ENCODE assay signal across 1 cellular context in the genomic region with DNA sequence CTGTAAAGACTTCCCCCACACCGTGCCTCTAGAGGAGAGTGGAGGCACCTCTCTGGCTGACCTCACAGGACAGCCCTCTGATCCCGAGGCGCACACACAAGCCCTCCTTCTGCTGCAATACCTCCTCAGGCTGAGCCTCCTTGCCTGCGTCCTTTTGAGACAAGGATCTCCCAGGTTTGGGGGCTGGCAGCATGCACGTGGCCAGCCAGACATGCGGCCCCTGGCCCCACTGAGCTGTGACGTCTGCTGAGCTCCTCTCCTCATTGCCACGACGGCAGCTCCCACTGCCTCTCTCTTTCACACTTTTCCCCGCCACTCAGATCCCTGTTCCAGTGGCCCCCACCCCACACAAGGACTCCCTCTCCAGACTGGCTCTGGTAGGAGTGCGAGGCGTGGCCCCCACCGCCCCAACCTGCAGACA.
TF ChIP-seq lines count a peak whose summit lies in the region.

No MANE protein-coding gene starts in this region.

TF ChIP-seq in H1, 55 proteins besides CTCF, POLR2A, EP300 and RAD21:
- TF ChIP-seq, protein P1, sequence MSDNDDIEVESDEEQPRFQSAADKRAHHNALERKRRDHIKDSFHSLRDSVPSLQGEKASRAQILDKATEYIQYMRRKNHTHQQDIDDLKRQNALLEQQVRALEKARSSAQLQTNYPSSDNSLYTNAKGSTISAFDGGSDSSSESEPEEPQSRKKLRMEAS (IDR thresholded peaks at IDR 0.05), result peak; percentile 86
- TF ChIP-seq, protein P2, sequence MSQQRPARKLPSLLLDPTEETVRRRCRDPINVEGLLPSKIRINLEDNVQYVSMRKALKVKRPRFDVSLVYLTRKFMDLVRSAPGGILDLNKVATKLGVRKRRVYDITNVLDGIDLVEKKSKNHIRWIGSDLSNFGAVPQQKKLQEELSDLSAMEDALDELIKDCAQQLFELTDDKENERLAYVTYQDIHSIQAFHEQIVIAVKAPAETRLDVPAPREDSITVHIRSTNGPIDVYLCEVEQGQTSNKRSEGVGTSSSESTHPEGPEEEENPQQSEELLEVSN (IDR thresholded peaks at IDR 0.05), result peak; percentile 73
- TF ChIP-seq SUZ12 (IDR thresholded peaks at IDR 0.05; ENCODE audit: low read length), result no peak
